ENCODE assay signal across 10 cellular contexts in genomic region chr15:91407237-91407889, GRCh38.
DNase-seq lines count a peak whose midpoint lies in the region; ATAC-seq and TF ChIP-seq lines count a peak whose summit lies in the region.
"Had no signal": no experiment of that assay in that cellular context is flagged by ENCODE, and none has a peak within 500 bp of the region (broad histone marks: within the 10 kb centered on the region; RNA-seq: fewer than 3 reads in every experiment).

No MANE protein-coding gene starts in this region.

- H3K4me1 ChIP-seq in GM23338 (ENCODE audit: insufficient read depth) (no peaks in the 10 kb centered on the region), heart left ventricle (peaks cover 0 to 34% (median 20%) of the 10 kb centered on the region in 12 donors)

- no peaks in the 10 kb centered on the region for H3K79me2 ChIP-seq in GM23338 (replicated peaks; ENCODE audit: insufficient read depth)

- H3K36me3 Mint-ChIP-seq in GM23338 (ENCODE audit: low read depth): no peaks in the 10 kb centered on the region

- no peaks in the 10 kb centered on the region for H4K20me1 ChIP-seq in GM23338 (replicated peaks; ENCODE audit: insufficient read depth)

- WGBS in heart left ventricle, 4 donors: 38 to 41% (median 39%) methylated on average over 5 of the region's 5 CpGs

- no peaks in the 10 kb centered on the region for H3K9me3 Mint-ChIP-seq in GM23338

- H3K9me3 ChIP-seq in heart left ventricle: no peaks in the 10 kb centered on the region

- H2AFZ ChIP-seq in GM23338: no peak overlapping the region

- H3K27ac ChIP-seq in GM23338 (ENCODE audit: low read depth): no peak overlapping the region
- H3K27ac ChIP-seq in heart left ventricle: peak overlapping the region in 6 of 12 donors; percentile 50 to 90 (median 85)

- H3K27ac Mint-ChIP-seq in GM23338: no peak overlapping the region

- H3K9me2 ChIP-seq in GM23338 (ENCODE audit: insufficient read depth): 0 out of 2 replicates have a peak, but pooled peaks cover 3% of the 10 kb centered on the region

- peaks cover 4% of the 10 kb centered on the region; the same call in 1 of the 3 replicates for H3K4me1 Mint-ChIP-seq in GM23338

- in situ Hi-C loops in KBM-7 (cut with MboI; ENCODE audit: low pct_unique_long_range_greater_than_20kb, low sequenced_read_pairs): no loop called here

- H3K4me3 ChIP-seq in GM23338 (no peak overlapping the region), heart left ventricle (no peak overlapping the region)

- TF ChIP-seq CTCF in GM23338 (conservative IDR thresholded peaks at IDR 0.05; ENCODE audit: low read depth in 2 of 2) (no peak), heart left ventricle (IDR thresholded peaks at IDR 0.05) (no peak)

- intact Hi-C loops in heart left ventricle (cut with DNase I): loop anchor here in 2 of 10 donors (5.0 kb wide), 2 partner anchors 120 to 220 kb away; no protein-coding TSS in a partner anchor

- H3F3A ChIP-seq in GM23338 (replicated peaks; ENCODE audit: low read depth): no peaks in the 10 kb centered on the region

- DNase-seq in AG08395 (ENCODE audit: low spot score) (peak; percentile 22), GM23338 (ENCODE audit: low spot score) (peak; percentile 13), RPMI7951 (ENCODE audit: low read depth) (peak; percentile 86), heart left ventricle (peak in 4 of 5 donors; percentile 45 to 54 (median 48)), KBM-7 (no peak)
- DNase-seq: aorta, midbrain had no signal

- H3K27me3 ChIP-seq in GM23338 (ENCODE audit: insufficient read depth) (no peaks in the 10 kb centered on the region), heart left ventricle (no peaks in the 10 kb centered on the region)

- H3K4me3 Mint-ChIP-seq in GM23338: no peak overlapping the region

- no peak for TF ChIP-seq POLR2A in heart left ventricle (IDR thresholded peaks at IDR 0.05)

- peaks cover 3% of the 10 kb centered on the region for H3K27me3 Mint-ChIP-seq in GM23338 (ENCODE audit: insufficient read depth, low read depth, poor library complexity)

- ATAC-seq in GM23338 (peak; percentile 53), heart left ventricle (peak; percentile 34 to 82 (median 69)), HG03135 (IDR thresholded peaks at IDR 0.05; ENCODE audit: unreplicated experiment) (no peak), GM19023 (IDR thresholded peaks at IDR 0.05; ENCODE audit: unreplicated experiment) (no peak), GM18517 (IDR thresholded peaks at IDR 0.05; ENCODE audit: unreplicated experiment) (no peak)

- H3K4me2 ChIP-seq in GM23338: no peak overlapping the region

- no peaks in the 10 kb centered on the region for H3K36me3 ChIP-seq in GM23338 (ENCODE audit: insufficient read depth)
- no peaks in the 10 kb centered on the region for H3K36me3 ChIP-seq in heart left ventricle

TF ChIP-seq in GM23338, 12 proteins besides CTCF, POLR2A, EP300 and RAD21 (continues in another document):
- TF ChIP-seq ZNF462 (CRISPR knock-in tag; IDR thresholded peaks at IDR 0.05): no peak
- no peak for TF ChIP-seq JUNB (IDR thresholded peaks at IDR 0.05; ENCODE audit: unreplicated experiment)
- no peak for TF ChIP-seq EZH2phosphoT487 (IDR thresholded peaks at IDR 0.05; ENCODE audit: unreplicated experiment)
- TF ChIP-seq REST (IDR thresholded peaks at IDR 0.05; ENCODE audit: unreplicated experiment): no peak
- no peak for TF ChIP-seq CREB1 (CRISPR knock-in tag; IDR thresholded peaks at IDR 0.05; ENCODE audit: low read depth)
- TF ChIP-seq POLR2AphosphoS5 (IDR thresholded peaks at IDR 0.05; ENCODE audit: low read depth): no peak
- TF ChIP-seq ETS1 (IDR thresholded peaks at IDR 0.05): no peak
- TF ChIP-seq EZH2 (IDR thresholded peaks at IDR 0.05; ENCODE audit: low read depth, unreplicated experiment): no peak

Comparison
In these comparisons a context has a peak if more than half of its experiments do, and no peak if none do; other contexts are left out.
1. ATAC-seq: peak in GM23338 (single experiment) and heart left ventricle (4 of 4); none in HG03135 (single experiment), GM19023 (single experiment) and GM18517 (single experiment).